Comparison of ENCODE assay signal across 27 cellular contexts in the genomic region with DNA sequence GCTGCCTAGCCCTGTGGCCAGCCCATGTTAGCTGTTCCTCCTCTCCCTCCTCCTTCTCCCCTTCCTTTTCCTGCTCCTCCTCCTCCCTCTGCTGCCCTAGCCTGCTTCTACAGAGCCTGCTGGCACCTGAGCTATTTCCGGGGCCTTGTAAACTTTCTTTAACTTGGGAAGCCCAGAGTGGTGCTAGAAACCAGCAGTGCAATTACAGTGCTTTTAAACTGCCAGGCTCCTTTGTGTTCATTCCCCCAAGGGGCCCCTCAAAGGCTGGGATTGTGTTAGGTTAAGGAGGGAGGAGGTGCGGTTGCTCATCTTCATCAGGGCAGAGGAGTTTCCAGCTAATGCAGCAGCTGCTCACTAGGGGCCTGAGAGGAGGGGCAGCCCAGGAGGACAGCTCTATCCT.
DNase-seq lines count a peak whose midpoint lies in the region; ATAC-seq lines count a peak whose summit lies in the region.
"Had no signal": no experiment of that assay in that cellular context is flagged by ENCODE, and none has a peak within 500 bp of the region (broad histone marks: within the 10 kb centered on the region; RNA-seq: fewer than 3 reads in every experiment).

No MANE protein-coding gene starts in this region.

- no peaks in the 10 kb centered on the region for H3K36me3 Mint-ChIP-seq in activated naive CD8-positive, alpha-beta T cell treated with anti-CD3 and anti-CD28 coated beads, Interleukin-2, amount 50 U/mL, for 24 hours (ENCODE audit: low read depth)

- 56% methylated on average over 2 of the region's 2 CpGs for WGBS in urinary bladder

- H3K4me1 ChIP-seq in urinary bladder (ENCODE audit: insufficient read depth), result no peaks in the 10 kb centered on the region

- no peaks in the 10 kb centered on the region for H3K4me1 Mint-ChIP-seq in activated naive CD8-positive, alpha-beta T cell treated with anti-CD3 and anti-CD28 coated beads, Interleukin-2, amount 50 U/mL, for 24 hours

- DNase-seq in NCI-H2171 treated with DMSO at 0.1 percent for 48 hours (lab: John Stamatoyannopoulos, UW) (peak; percentile 3), NCI-H2171 (lab: John Stamatoyannopoulos, UW) (no peak), NCI-H524 (lab: John Stamatoyannopoulos, UW) (peak; percentile 62 to 82), left kidney (ENCODE audit: low read depth, low spot score) (peak; percentile 64)
- DNase-seq in activated naive CD8-positive, alpha-beta T cell treated with anti-CD3 and anti-CD28 coated beads, Interleukin-2, amount 50 U/mL, for 24 hours, result no peak
- DNase-seq: 8988T; activated CD4-positive, alpha-beta T cell treated with anti-CD3 and anti-CD28 coated beads for 36 hours; activated CD8-positive, alpha-beta memory T cell treated with anti-CD3 and anti-CD28 coated beads for 24 hours; activated naive CD4-positive, alpha-beta T cell treated with anti-CD3 and anti-CD28 coated beads, Interleukin-2, amount 50 U/mL, for 16 hours; activated T-cell treated with anti-CD3 and anti-CD28 coated beads, Interleukin-2, amount 50 U/mL, for 48 hours; anterior cingulate cortex; COR-L47; midbrain; NCI-H1436; NCI-H226; PC-3; SIG-M5; stimulated activated CD4-positive, alpha-beta T cell treated with anti-CD3 and anti-CD28 coated beads, Interleukin-4, amount 100 ng/mL, for 1 hour; stomach; trophoblast cell had no signal

- H3K27me3 Mint-ChIP-seq in activated naive CD8-positive, alpha-beta T cell treated with anti-CD3 and anti-CD28 coated beads, Interleukin-2, amount 50 U/mL, for 24 hours, result no peaks in the 10 kb centered on the region

- no peaks in the 10 kb centered on the region for H3K9me3 Mint-ChIP-seq in activated naive CD8-positive, alpha-beta T cell treated with anti-CD3 and anti-CD28 coated beads, Interleukin-2, amount 50 U/mL, for 24 hours
- H3K9me3 Mint-ChIP-seq: dendritic cell treated with granulocyte-macrophage colony-stimulating factor and Interleukin-4, amounts not matched to agents 40 ng/mL and 50 ng/mL, for 4 days; neural crest cell had no signal

- no peaks in the 10 kb centered on the region for H3K36me3 ChIP-seq in urinary bladder (ENCODE audit: insufficient read depth)
- H3K36me3 ChIP-seq: stomach had no signal

- no peak overlapping the region for H3K4me3 Mint-ChIP-seq in activated naive CD8-positive, alpha-beta T cell treated with anti-CD3 and anti-CD28 coated beads, Interleukin-2, amount 50 U/mL, for 24 hours
- H3K4me3 Mint-ChIP-seq: activated CD4-positive, alpha-beta T cell treated with anti-CD3 and anti-CD28 coated beads for 36 hours; dendritic cell treated with granulocyte-macrophage colony-stimulating factor and Interleukin-4, amounts not matched to agents 40 ng/mL and 50 ng/mL, for 4 days; neural crest cell had no signal

- H3K27ac ChIP-seq in urinary bladder (ENCODE audit: low read depth), result peak overlapping the region; percentile 27

- H3K27ac Mint-ChIP-seq in activated naive CD8-positive, alpha-beta T cell treated with anti-CD3 and anti-CD28 coated beads, Interleukin-2, amount 50 U/mL, for 24 hours, result no peak overlapping the region
- H3K27ac Mint-ChIP-seq: activated CD4-positive, alpha-beta T cell treated with anti-CD3 and anti-CD28 coated beads for 36 hours; dendritic cell treated with granulocyte-macrophage colony-stimulating factor and Interleukin-4, amounts not matched to agents 40 ng/mL and 50 ng/mL, for 4 days had no signal

- no peak for ATAC-seq in activated naive CD8-positive, alpha-beta T cell treated with anti-CD3 and anti-CD28 coated beads, Interleukin-2, amount 50 U/mL, for 24 hours
- no peak for ATAC-seq in activated CD4-positive, CD25-positive, alpha-beta regulatory T cell treated with anti-CD3 and anti-CD28 coated beads, Interleukin-2, amount 50 U/mL, for 24 hours
- no peak for ATAC-seq in GM18907 (IDR thresholded peaks at IDR 0.05; ENCODE audit: unreplicated experiment)
- ATAC-seq: activated CD4-positive, alpha-beta T cell treated with anti-CD3 and anti-CD28 coated beads for 36 hours; left lobe of liver; PC-3 had no signal

- no peak overlapping the region for H3K4me3 ChIP-seq in urinary bladder (ENCODE audit: low read depth, low read length)
- H3K4me3 ChIP-seq: smooth muscle cell, stomach had no signal

Comparison
In these comparisons a context has a peak if more than half of its experiments do, and no peak if none do; other contexts are left out.
1. DNase-seq: peak in NCI-H2171 treated with DMSO at 0.1 percent for 48 hours (single experiment), NCI-H524 (2 of 2) and left kidney (single experiment); none in NCI-H2171 (single experiment) and activated naive CD8-positive, alpha-beta T cell treated with anti-CD3 and anti-CD28 coated beads, Interleukin-2, amount 50 U/mL, for 24 hours (single experiment).